ENCODE assay signal across 21 cellular contexts in the genomic region with DNA sequence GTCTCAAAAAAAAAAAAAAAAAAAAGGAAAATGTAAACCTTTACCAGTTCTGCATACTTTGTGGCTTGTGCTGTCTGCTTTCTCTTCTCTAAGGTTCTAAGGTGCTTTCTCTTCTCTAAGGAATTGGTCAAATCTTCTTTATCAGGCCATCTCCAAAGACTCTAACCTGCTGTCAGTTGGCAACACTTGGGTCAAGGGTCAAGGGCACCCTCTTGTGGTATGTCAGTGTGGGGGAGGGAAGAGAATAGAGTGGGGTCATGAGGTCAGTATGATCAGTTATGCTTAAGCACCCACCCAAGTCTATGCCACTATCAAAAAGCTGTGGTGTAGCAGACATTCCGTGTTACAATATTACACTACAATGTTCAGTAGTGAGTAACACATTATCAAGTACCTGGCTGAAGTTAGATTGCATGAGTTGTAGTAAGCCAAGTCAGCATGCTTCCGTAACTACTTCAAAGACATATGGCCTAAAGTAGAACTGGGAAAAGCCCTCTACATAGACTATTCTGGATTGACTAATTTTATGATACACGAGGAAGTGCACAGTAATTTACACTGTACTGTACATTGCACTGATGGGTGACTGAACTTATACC. TPM values are rescaled to one million over a fixed set of nuclear protein-coding genes. Genes with fewer than 3 reads are reported as not detected.
"Had no signal": no experiment of that assay in that cellular context is flagged by ENCODE, and none has a peak within 500 bp of the region (broad histone marks: within the 10 kb centered on the region; RNA-seq: fewer than 3 reads in every experiment).

No MANE protein-coding gene starts in this region.

- H3K4me1 Mint-ChIP-seq: activated naive CD8-positive, alpha-beta T cell treated with anti-CD3 and anti-CD28 coated beads, Interleukin-2, amount 10 ng/mL, durations not matched to agents 7 days and 5 days; central memory CD8-positive, alpha-beta T cell had no signal

- H3K27me3 Mint-ChIP-seq: central memory CD8-positive, alpha-beta T cell; naive B cell had no signal

- ATAC-seq: gastroesophageal sphincter, right cardiac atrium, WTC11 had no signal

- H3K9ac ChIP-seq: parathyroid adenoma had no signal

- H3K4me3 Mint-ChIP-seq: activated naive CD4-positive, alpha-beta T cell treated with anti-CD3 and anti-CD28 coated beads for 36 hours; activated naive CD8-positive, alpha-beta T cell treated with anti-CD3 and anti-CD28 coated beads, Interleukin-2, amount 10 ng/mL, durations not matched to agents 7 days and 5 days; central memory CD8-positive, alpha-beta T cell; naive B cell; WTC11 had no signal

- H3K27ac Mint-ChIP-seq: activated naive CD4-positive, alpha-beta T cell treated with anti-CD3 and anti-CD28 coated beads for 36 hours; activated naive CD8-positive, alpha-beta T cell treated with anti-CD3 and anti-CD28 coated beads, Interleukin-2, amount 10 ng/mL, durations not matched to agents 7 days and 5 days; WTC11 had no signal

- H3K79me2 ChIP-seq: parathyroid adenoma had no signal

- H3K9me3 ChIP-seq: transverse colon, vagina had no signal

- H3K36me3 ChIP-seq: breast epithelium, esophagus squamous epithelium, gastroesophageal sphincter, transverse colon, vagina had no signal

- H3K27ac ChIP-seq: breast epithelium, esophagus squamous epithelium, gastroesophageal sphincter, parathyroid adenoma, transverse colon, vagina had no signal

- FAIRE-seq: colon had no signal

- DNase-seq: activated naive CD4-positive, alpha-beta T cell treated with anti-CD3 and anti-CD28 coated beads for 36 hours; activated naive CD8-positive, alpha-beta T cell treated with anti-CD3 and anti-CD28 coated beads, Interleukin-2, amount 10 ng/mL, durations not matched to agents 7 days and 5 days; activated T-cell treated with anti-CD3 and anti-CD28 coated beads, Interleukin-2, amount 50 U/mL, for 1 hour; amniotic stem cell; esophagus squamous epithelium; head of caudate nucleus; hypothalamus; mesendoderm; naive B cell; nucleus accumbens; right cardiac atrium; stimulated activated CD4-positive, alpha-beta T cell treated with anti-CD3 and anti-CD28 coated beads, Interleukin-1b, Interleukin-23, amount 100 ng/mL, for 48 hours; transverse colon had no signal

- H3K4me3 ChIP-seq: breast epithelium, esophagus squamous epithelium, gastroesophageal sphincter, transverse colon, vagina had no signal

- H2AFZ ChIP-seq: parathyroid adenoma had no signal

- H3K27me3 ChIP-seq: breast epithelium, esophagus squamous epithelium, gastroesophageal sphincter, transverse colon, vagina had no signal

RNA-seq across cellular contexts. Expression of gene CCL28, which starts 25.0 kb away (rescaled TPM):
- polyA plus RNA-seq: neural cell had no signal
